Comparison of ENCODE assay signal across 8 cellular contexts in the genomic region with DNA sequence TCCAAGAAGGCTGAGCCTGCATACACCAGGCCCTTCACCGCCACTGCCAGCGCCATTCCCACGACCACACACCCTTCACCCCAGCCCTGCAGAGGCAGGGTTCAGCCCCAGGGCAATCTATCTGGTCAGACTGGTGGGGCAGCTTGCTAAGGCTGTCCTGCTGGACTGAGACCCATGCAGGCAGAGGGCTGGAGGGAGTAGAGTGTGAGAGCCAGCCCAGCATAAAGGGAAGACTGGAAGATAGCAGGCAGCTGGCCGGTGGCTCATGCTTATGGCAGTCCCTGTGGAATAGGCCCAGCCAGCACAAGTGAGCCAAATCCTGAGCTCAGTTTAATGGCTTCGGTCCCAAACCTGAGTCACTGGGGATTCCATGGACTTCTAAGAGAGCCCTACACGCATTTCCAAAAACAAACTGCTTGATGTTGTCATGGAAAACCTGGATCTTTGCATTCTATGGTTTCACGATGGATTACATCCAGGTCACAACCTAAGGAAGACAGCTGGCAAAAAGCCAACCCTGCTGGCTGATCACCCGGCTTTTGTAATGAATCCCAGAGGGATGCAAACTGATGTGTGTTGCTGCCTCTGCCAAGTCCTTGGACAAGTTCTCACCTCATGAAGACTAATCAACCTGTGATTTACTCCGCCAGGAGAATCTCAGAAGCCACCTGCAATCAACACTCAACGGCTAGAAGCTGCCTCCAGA.
DNase-seq lines count a peak whose midpoint lies in the region; ATAC-seq, FAIRE-seq and TF ChIP-seq lines count a peak whose summit lies in the region.

No MANE protein-coding gene starts in this region.

- no peak overlapping the region for H3K4me3 ChIP-seq in gastrocnemius medialis

- no peaks in the 10 kb centered on the region for H3K36me3 ChIP-seq in gastrocnemius medialis

- intact Hi-C loops in gastrocnemius medialis (cut with DNase I; ENCODE audit: low total_unique reads): loop anchor here (2.0 to 5.0 kb wide), 3 partner anchors 38 to 144 kb away; a partner anchor contains a TSS

- H3K27ac ChIP-seq in gastrocnemius medialis: peak overlapping the region; percentile 57 to 67 (median 62)

- TF ChIP-seq POLR2A in gastrocnemius medialis (IDR thresholded peaks at IDR 0.05): no peak

- DNase-seq in A172 (ENCODE audit: low spot score) (peak; percentile 98), HTR-8/SVneo (ENCODE audit: insufficient read length, low spot score) (peak; percentile 65), anterior cingulate cortex (lab: John Stamatoyannopoulos, UW) (peak in 55 of 58 donors; percentile 22 to 88 (median 72)), hepatic stellate cell (ENCODE audit: low spot score) (peak; percentile 94), gastrocnemius medialis (peak; percentile 84 to 93)

- H3K9me3 ChIP-seq in gastrocnemius medialis: no peaks in the 10 kb centered on the region

- ATAC-seq in gastrocnemius medialis (peak; percentile 99), GM18909 (IDR thresholded peaks at IDR 0.05; ENCODE audit: poor library complexity, unreplicated experiment) (no peak), GM21447 (IDR thresholded peaks at IDR 0.05; ENCODE audit: unreplicated experiment) (no peak), HG02759 (IDR thresholded peaks at IDR 0.05; ENCODE audit: unreplicated experiment) (no peak)

- FAIRE-seq in HTR-8/SVneo (lab: Jason Lieb, UNC): no peak

- in situ Hi-C loops in gastrocnemius medialis (cut with MboI; ENCODE audit: low sequenced_read_pairs in 4 of 4): no loop called here

- TF ChIP-seq CTCF in gastrocnemius medialis (IDR thresholded peaks at IDR 0.05 in 4 of 5, conservative IDR thresholded peaks at IDR 0.05 in 1 of 5): no peak

- peaks cover 27 to 28% of the 10 kb centered on the region in 2 donors for H3K4me1 ChIP-seq in gastrocnemius medialis

- no peaks in the 10 kb centered on the region for H3K27me3 ChIP-seq in gastrocnemius medialis

Comparison
In these comparisons a context has a peak if more than half of its experiments do, and no peak if none do; other contexts are left out.
1. ATAC-seq: peak in gastrocnemius medialis (2 of 2); none in GM18909 (single experiment), GM21447 (single experiment) and HG02759 (single experiment).
2. Peak in every context shown above with its lines, with median percentiles within 50 percentile points of each other: DNase-seq.